In the genomic region with DNA sequence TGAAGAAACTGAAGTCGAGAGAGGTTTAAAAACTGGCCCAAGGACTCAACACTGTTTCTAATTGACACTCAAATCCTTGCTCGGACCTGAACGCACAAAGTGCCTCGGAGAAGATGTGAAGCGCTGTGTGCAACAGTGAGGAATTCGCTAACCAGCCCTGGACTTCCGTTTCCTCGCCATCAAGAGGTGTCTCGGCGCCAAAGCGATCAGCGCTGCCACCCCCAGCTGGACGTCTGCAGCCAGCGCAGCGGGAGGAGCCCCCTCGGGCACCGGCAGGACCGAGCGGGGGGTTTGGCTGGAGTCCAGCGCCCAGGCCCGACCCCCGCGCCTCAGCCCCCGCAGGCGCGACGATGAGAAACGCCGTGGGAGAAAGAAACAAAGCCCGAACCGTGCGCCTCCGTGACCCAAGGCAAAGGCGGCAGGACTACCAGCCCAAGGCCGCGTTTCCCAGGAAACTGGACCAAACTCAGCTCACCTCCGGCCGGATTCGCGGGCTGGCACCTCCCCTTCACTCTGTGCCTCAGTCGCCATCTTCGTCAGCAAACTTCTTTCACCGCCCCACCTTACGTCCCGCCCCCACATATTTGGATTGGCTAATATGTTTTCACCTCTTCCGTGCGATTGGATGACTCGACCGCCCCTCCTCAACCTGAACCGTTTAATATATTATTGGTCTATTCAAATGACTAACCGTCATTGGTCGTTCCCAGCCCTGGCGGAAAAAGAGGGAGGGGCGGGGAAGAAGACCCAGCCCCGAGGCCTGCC, we compare ENCODE assay signal across 8 cellular contexts. TPM values are rescaled to one million over a fixed set of nuclear protein-coding genes. Genes with fewer than 3 reads are reported as not detected.
DNase-seq lines count a peak whose midpoint lies in the region; ATAC-seq and TF ChIP-seq lines count a peak whose summit lies in the region.

ARHGAP19 (minus strand) TSS at position 541 of the 765 bp plus-strand sequence; CDS start at position 531, 10 bp downstream.

- H3K4me1 ChIP-seq in lung (ENCODE audit: control insufficient read depth in 2 of 2, insufficient read depth in 2 of 2, low read length in 2 of 2), result peaks cover 0 to 3% of the 10 kb centered on the region in 2 donors

- no peak for TF ChIP-seq CTCF in lung (IDR thresholded peaks at IDR 0.05; ENCODE audit: control extremely low read depth, extremely low read depth)

- peaks cover 0 to 1% of the 10 kb centered on the region in 2 donors for H3K36me3 ChIP-seq in lung (ENCODE audit: control insufficient read depth in 2 of 2, insufficient read depth in 2 of 2, low read length in 2 of 2)

- peak within 1 kb of the TSS; percentile 73 for H3K4me3 ChIP-seq in lung

- H3K9me3 ChIP-seq in lung (ENCODE audit: control insufficient read depth in 2 of 2, insufficient read depth in 1 of 2, low read length in 1 of 2), result no peaks in the 10 kb centered on the region

- ATAC-seq in GM19468 (IDR thresholded peaks at IDR 0.05; ENCODE audit: extremely low read depth, unreplicated experiment) (peak; percentile 74), lung (ENCODE audit: insufficient read depth, low FRiP score) (peak; percentile 98)

- WGBS in lung, 2 donors, result 0% methylated on average over 55 of the region's 55 CpGs

- H3K27me3 ChIP-seq in lung (ENCODE audit: control insufficient read depth, insufficient read depth), result no peaks in the 10 kb centered on the region

- H3K27ac ChIP-seq in lung (ENCODE audit: low read depth in 1 of 2, low read length in 1 of 2), result peak within 1 kb of the TSS; percentile 93 to 94

- peak; percentile 94 for DNase-seq in COLO829 (ENCODE audit: low spot score)
- DNase-seq in HS-5 (ENCODE audit: low read depth), result peak; percentile 95
- DNase-seq in NK-92 treated with Interleukin-12 subunit alpha and Interleukin-12 subunit beta, amount 100 ng/mL, for 24 hours (lab: John Stamatoyannopoulos, UW), result peak; percentile 87
- peak; percentile 90 for DNase-seq in activated CD8-positive, alpha-beta memory T cell treated with anti-CD3 and anti-CD28 coated beads for 24 hours
- DNase-seq in effector CD8-positive, alpha-beta T cell (lab: John Stamatoyannopoulos, UW), result peak; percentile 89
- peak; percentile 98 for DNase-seq in lung (ENCODE audit: low spot score)
- peak; percentile 67 to 88 (median 85) for DNase-seq in stimulated activated CD4-positive, alpha-beta T cell treated with anti-CD3 and anti-CD28 coated beads, TNF-alpha, amount 100 ng/mL, for 4 hours (ENCODE audit: low read depth in 3 of 3)

RNA-seq across cellular contexts. Expression of gene ARHGAP19, which starts in this region (rescaled TPM):
- total RNA-seq in lung, result 10 to 100 TPM; 10.0 to 20.4 TPM
- polyA plus RNA-seq in lung, result 1 to 10 TPM; 1.9 to 6.9 TPM

Comparison
In these comparisons a context has a peak if more than half of its experiments do, and no peak if none do; other contexts are left out.
1. Peak in every context shown above with its lines: DNase-seq, ATAC-seq, H3K4me3 ChIP-seq and H3K27ac ChIP-seq.